Comparison of ENCODE assay signal across 27 cellular contexts in genomic region chr13:109254271-109254670, GRCh38.
A peak's percentile ranks its signal among the peaks of the same experiment; 100 is the strongest.
DNase-seq lines count a peak whose midpoint lies in the region; ATAC-seq and TF ChIP-seq lines count a peak whose summit lies in the region.
"Had no signal": no experiment of that assay in that cellular context is flagged by ENCODE, and none has a peak within 500 bp of the region (broad histone marks: within the 10 kb centered on the region; RNA-seq: fewer than 3 reads in every experiment).

No MANE protein-coding gene starts in this region.

- H4K91ac ChIP-seq in trophoblast cell (ENCODE audit: low read depth, low read length) = no peak overlapping the region

- DNase-seq in GM23248 = no peak
- peak; percentile 59 for DNase-seq in NCI-H82 (lab: John Stamatoyannopoulos, UW)
- DNase-seq in epithelial cell of prostate (ENCODE audit: low read depth, low spot score) = no peak
- peak; percentile 78 to 89 for DNase-seq in trophoblast cell
- no peak for DNase-seq in hepatocyte (ENCODE audit: low spot score)
- no peak for DNase-seq in DMS53 treated with DMSO at 0.1 percent for 48 hours (lab: John Stamatoyannopoulos, UW; ENCODE audit: unreplicated experiment)
- no peak for DNase-seq in body of pancreas
- DNase-seq: activated CD4-positive, alpha-beta T cell treated with anti-CD3 and anti-CD28 coated beads, Interleukin-2, amount 50 U/mL, for 48 hours; activated CD8-positive, alpha-beta memory T cell treated with anti-CD3 and anti-CD28 coated beads, Interleukin-2, amount 50 U/mL, for 48 hours; activated naive CD4-positive, alpha-beta T cell treated with anti-CD3 and anti-CD28 coated beads, Interleukin-2, amount 50 U/mL, for 16 hours; amniotic stem cell; C1 segment of cervical spinal cord; colonic mucosa; COR-L47; DND-41; effector memory CD8-positive, alpha-beta T cell; foreskin melanocyte; KG1; left colon; MV-4-11; naive B cell; NCI-H146; NCI-H524; SIG-M5; tibial artery had no signal

- no peaks in the 10 kb centered on the region for H3K9me2 ChIP-seq in GM23248 (ENCODE audit: insufficient read depth)
- no peaks in the 10 kb centered on the region for H3K9me2 ChIP-seq in hepatocyte (replicated peaks; ENCODE audit: insufficient read depth)

- peak overlapping the region; percentile 60 for H2BK120ac ChIP-seq in trophoblast cell (ENCODE audit: insufficient read depth, low read length, poor library complexity)

- no peak overlapping the region for H3K18ac ChIP-seq in trophoblast cell (ENCODE audit: low read length)

- peaks cover 14% of the 10 kb centered on the region for H3F3A ChIP-seq in GM23248 (ENCODE audit: insufficient read depth)

- no peaks in the 10 kb centered on the region for H4K20me1 ChIP-seq in GM23248 (ENCODE audit: insufficient read depth)
- H4K20me1 ChIP-seq in hepatocyte (ENCODE audit: insufficient read depth, poor library complexity, severe bottlenecking) = no peaks in the 10 kb centered on the region

- TF ChIP-seq POLR2A in body of pancreas (IDR thresholded peaks at IDR 0.05) = no peak

- intact Hi-C loops in body of pancreas (cut with DNase I) = no loop called here

- H3K27me3 ChIP-seq in GM23248 (replicated peaks; ENCODE audit: insufficient read depth) = no peaks in the 10 kb centered on the region
- no peaks in the 10 kb centered on the region for H3K27me3 ChIP-seq in trophoblast cell (ENCODE audit: insufficient read depth, low read length)
- no peaks in the 10 kb centered on the region for H3K27me3 ChIP-seq in hepatocyte
- H3K27me3 ChIP-seq in body of pancreas = no peaks in the 10 kb centered on the region
- H3K27me3 ChIP-seq: colonic mucosa, esophagus muscularis mucosa, tibial artery had no signal

- H3K27ac ChIP-seq in GM23248 = no peak overlapping the region
- H3K27ac ChIP-seq in epithelial cell of prostate = peak overlapping the region; percentile 98
- H3K27ac ChIP-seq in trophoblast cell (ENCODE audit: low read depth, low read length) = no peak overlapping the region
- H3K27ac ChIP-seq in hepatocyte = no peak overlapping the region
- no peak overlapping the region for H3K27ac ChIP-seq in body of pancreas
- H3K27ac ChIP-seq: colonic mucosa, tibial artery had no signal

- H3K14ac ChIP-seq in trophoblast cell (ENCODE audit: low read length) = no peak overlapping the region

- H2AFZ ChIP-seq in GM23248 (0 out of 2 replicates have a peak overlapping the region, but pooled peaks have one; percentile 16), trophoblast cell (ENCODE audit: insufficient read depth, low read length, poor library complexity) (no peak overlapping the region), hepatocyte (no peak overlapping the region)

- H2BK5ac ChIP-seq in trophoblast cell (ENCODE audit: low read depth, low read length, poor library complexity) = peak overlapping the region; percentile 56

- H3K4me2 ChIP-seq in GM23248 (ENCODE audit: unreplicated experiment) (no peak overlapping the region), trophoblast cell (ENCODE audit: low read length) (no peak overlapping the region), hepatocyte (no peak overlapping the region)
- H3K4me2 ChIP-seq: smooth muscle cell had no signal

- no peak overlapping the region for H3K4ac ChIP-seq in trophoblast cell (ENCODE audit: low read depth, low read length)

- ATAC-seq in body of pancreas = no peak
- ATAC-seq: effector memory CD8-positive, alpha-beta T cell; left colon had no signal

- WGBS in GM23248 (ENCODE audit: low coverage in 1 of 2, low lambda C conversion rate in 2 of 2, missing lambda C conversion rate in 2 of 2), 2 experiments = 27 to 73% methylated on average over 1 of the region's 1 CpG
- no CpG with 5 or more reads among the region's 1 CpG for WGBS in trophoblast cell (ENCODE audit: extremely low coverage, insufficient coverage, insufficient read length)
- 48% methylated on average over 1 of the region's 1 CpG for WGBS in hepatocyte (ENCODE audit: low lambda C conversion rate, missing lambda C conversion rate)
- WGBS in body of pancreas, 2 donors = 42 to 85% methylated on average over 1 of the region's 1 CpG

- H3K36me3 ChIP-seq in GM23248 (ENCODE audit: low read depth) = no peaks in the 10 kb centered on the region
- no peaks in the 10 kb centered on the region for H3K36me3 ChIP-seq in trophoblast cell (ENCODE audit: control insufficient read depth in 1 of 2, insufficient read depth in 2 of 2, low read length in 2 of 2)
- H3K36me3 ChIP-seq in hepatocyte (replicated peaks; ENCODE audit: insufficient read depth, low read depth) = no peaks in the 10 kb centered on the region
- no peaks in the 10 kb centered on the region for H3K36me3 ChIP-seq in body of pancreas (replicated peaks in 1 of 2; ENCODE audit: insufficient read depth in 1 of 2, low read depth in 2 of 2)
- H3K36me3 ChIP-seq: colonic mucosa, esophagus muscularis mucosa, tibial artery had no signal

- H3K9ac ChIP-seq in GM23248 (no peak overlapping the region), trophoblast cell (ENCODE audit: low read length) (no peak overlapping the region)

- peaks cover 39% of the 10 kb centered on the region for H3K4me1 ChIP-seq in GM23248 (ENCODE audit: insufficient read depth)
- H3K4me1 ChIP-seq in trophoblast cell (ENCODE audit: control insufficient read depth in 1 of 2, insufficient read depth in 2 of 2, low read length in 2 of 2) = peaks cover 3 to 6% of the 10 kb centered on the region in 2 experiments
- peaks cover 5% of the 10 kb centered on the region for H3K4me1 ChIP-seq in hepatocyte (ENCODE audit: insufficient read depth)
- no peaks in the 10 kb centered on the region for H3K4me1 ChIP-seq in body of pancreas
- H3K4me1 ChIP-seq: colonic mucosa had no signal

- no peaks in the 10 kb centered on the region for H3K79me2 ChIP-seq in GM23248 (ENCODE audit: insufficient read depth)
- no peaks in the 10 kb centered on the region for H3K79me2 ChIP-seq in trophoblast cell (ENCODE audit: control insufficient read depth, insufficient read depth, low read length, poor library complexity)
- H3K79me2 ChIP-seq in hepatocyte = no peaks in the 10 kb centered on the region

- no peak overlapping the region for H2AK5ac ChIP-seq in trophoblast cell (ENCODE audit: low read length)

- no peak overlapping the region for H3K4me3 ChIP-seq in GM23248
- no peak overlapping the region for H3K4me3 ChIP-seq in trophoblast cell (ENCODE audit: low read depth, low read length)
- H3K4me3 ChIP-seq in hepatocyte = no peak overlapping the region
- no peak overlapping the region for H3K4me3 ChIP-seq in body of pancreas
- H3K4me3 ChIP-seq: colonic mucosa, esophagus muscularis mucosa, smooth muscle cell, tibial artery had no signal

- peak overlapping the region; percentile 84 for H2BK12ac ChIP-seq in trophoblast cell (ENCODE audit: low read length)

- H4K12ac ChIP-seq in trophoblast cell (ENCODE audit: low read depth, low read length) = no peak overlapping the region

- TF ChIP-seq CTCF in hepatocyte (IDR thresholded peaks at IDR 0.05; ENCODE audit: poor library complexity) (no peak), body of pancreas (IDR thresholded peaks at IDR 0.05) (no peak)

- peaks cover 17% of the 10 kb centered on the region for H3K79me1 ChIP-seq in trophoblast cell (ENCODE audit: low read length)

- H3K9me3 ChIP-seq in GM23248 (ENCODE audit: low read depth) (no peaks in the 10 kb centered on the region), trophoblast cell (ENCODE audit: insufficient read depth, low read depth, low read length) (no peaks in the 10 kb centered on the region), hepatocyte (ENCODE audit: low read depth) (no peaks in the 10 kb centered on the region), body of pancreas (no peaks in the 10 kb centered on the region)
- H3K9me3 ChIP-seq: colonic mucosa, esophagus muscularis mucosa had no signal

- in situ Hi-C loops in GM23248 (cut with MboI) = no loop called here

- no peak overlapping the region for H4K8ac ChIP-seq in trophoblast cell (ENCODE audit: low read depth, low read length)

- H3K23ac ChIP-seq in trophoblast cell (ENCODE audit: low read length) = no peak overlapping the region

Comparison
In these comparisons a context has a peak if more than half of its experiments do, and no peak if none do; other contexts are left out.
1. DNase-seq: peak in NCI-H82 (single experiment) and trophoblast cell (2 of 2); none in GM23248 (single experiment), epithelial cell of prostate (single experiment), hepatocyte (single experiment), DMS53 treated with DMSO at 0.1 percent for 48 hours (single experiment) and body of pancreas (0 of 4).